25 cellular contexts compared by ENCODE assay signal in genomic region chr6:137191670-137192069, GRCh38. TPM values are rescaled to one million over a fixed set of nuclear protein-coding genes. Genes with fewer than 3 reads are reported as not detected.
"Had no signal": no experiment of that assay in that cellular context is flagged by ENCODE, and none has a peak within 500 bp of the region (broad histone marks: within the 10 kb centered on the region; RNA-seq: fewer than 3 reads in every experiment).

No MANE protein-coding gene starts in this region.

- H3K4me1 ChIP-seq: foreskin keratinocyte, prostate gland, right lobe of liver, SJCRH30 had no signal

- ATAC-seq: foreskin keratinocyte; left lobe of liver; right lobe of liver; stimulated activated naive B cell treated with anti-CD40 and anti-IgM and Interleukin-4, amounts not matched to agents 10 μg/mL and 1 μg/mL and 100 μg/mL, for 72 hours had no signal

- H3K27me3 Mint-ChIP-seq: activated naive CD8-positive, alpha-beta T cell; memory B cell; naive B cell; stimulated activated naive B cell treated with anti-CD40 and anti-IgM and Interleukin-4, amounts not matched to agents 10 μg/mL and 1 μg/mL and 100 μg/mL, for 72 hours had no signal

- H3K27ac Mint-ChIP-seq: activated naive CD8-positive, alpha-beta T cell; activated T-helper 1 cell treated with anti-CD3 and anti-CD28 coated beads, Interleukin-12 subunit alpha, Interleukin-12 subunit beta, Interleukin-2, Interleukin-4 antibody, amounts not matched to agents 30 ng/mL and 10 ng/mL and 1 ng/mL, durations not matched to agents 14 hours and 24 hours and 36 hours; memory B cell; T-helper 1 cell treated with Interleukin-12 subunit alpha and Interleukin-12 subunit beta and Interleukin-4 antibody, amounts not matched to agents 30 μg/mL and 1 μg/mL, for 36 hours had no signal

- H3K4me1 Mint-ChIP-seq: memory B cell, neural crest cell had no signal

- H3K9me3 ChIP-seq: prostate gland, right lobe of liver had no signal

- FAIRE-seq: keratinocyte, urothelium cell line had no signal

- H3K27me3 ChIP-seq: cardiac muscle cell, dorsolateral prefrontal cortex, foreskin keratinocyte, right lobe of liver, SJCRH30, tibial nerve had no signal

- H3K4me3 Mint-ChIP-seq: activated naive CD8-positive, alpha-beta T cell; activated T-helper 1 cell treated with anti-CD3 and anti-CD28 coated beads, Interleukin-12 subunit alpha, Interleukin-12 subunit beta, Interleukin-2, Interleukin-4 antibody, amounts not matched to agents 30 ng/mL and 10 ng/mL and 1 ng/mL, durations not matched to agents 14 hours and 24 hours and 36 hours; memory B cell; naive B cell; neural crest cell; stimulated activated naive B cell treated with anti-CD40 and anti-IgM and Interleukin-4, amounts not matched to agents 10 μg/mL and 1 μg/mL and 100 μg/mL, for 72 hours; T-helper 1 cell treated with Interleukin-12 subunit alpha and Interleukin-12 subunit beta and Interleukin-4 antibody, amounts not matched to agents 30 μg/mL and 1 μg/mL, for 36 hours had no signal

- H3K36me3 ChIP-seq: cardiac muscle cell, prostate gland, right lobe of liver, SJCRH30, tibial nerve had no signal

- DNase-seq: activated CD4-positive, alpha-beta T cell treated with anti-CD3 and anti-CD28 coated beads for 1 hour; activated CD4-positive, alpha-beta T cell treated with anti-CD3 and anti-CD28 coated beads, Interleukin-2, amount 50 U/mL, for 48 hours; amniotic stem cell; dorsolateral prefrontal cortex; foreskin keratinocyte; glutamatergic neuron; naive B cell; right lobe of liver; SJCRH30; stimulated activated CD4-positive, alpha-beta T cell treated with anti-CD3 and anti-CD28 coated beads, Interleukin-4, amount 100 ng/mL, for 4 hours; stimulated activated naive B cell treated with anti-CD40 and anti-IgM and Interleukin-4, amounts not matched to agents 10 μg/mL and 1 μg/mL and 100 μg/mL, for 72 hours had no signal

- H3K4me3 ChIP-seq: cardiac muscle cell, dorsolateral prefrontal cortex, prostate gland, right lobe of liver, SJCRH30, tibial nerve had no signal

- H3K36me3 Mint-ChIP-seq: naive B cell had no signal

- H3K27ac ChIP-seq: cardiac muscle cell, dorsolateral prefrontal cortex, foreskin keratinocyte, prostate gland, right lobe of liver, SJCRH30, VCaP had no signal

RNA-seq across cellular contexts. Expression of gene IL22RA2, which starts 18.2 kb away (rescaled TPM):
- total RNA-seq: activated T-helper 1 cell treated with anti-CD3 and anti-CD28 coated beads, Interleukin-12 subunit alpha, Interleukin-12 subunit beta, Interleukin-2, Interleukin-4 antibody, amounts not matched to agents 30 ng/mL and 10 ng/mL and 1 ng/mL, durations not matched to agents 14 hours and 24 hours and 36 hours; cardiac muscle cell; dorsolateral prefrontal cortex; epithelial cell of proximal tubule; foreskin keratinocyte; left lobe of liver; neural crest cell; omental fat pad; prostate gland; right lobe of liver; SJCRH30; tibial nerve had no signal
- polyA plus RNA-seq: cardiac muscle cell, foreskin keratinocyte had no signal
